Comparison of ENCODE assay signal across 11 cellular contexts in the genomic region with DNA sequence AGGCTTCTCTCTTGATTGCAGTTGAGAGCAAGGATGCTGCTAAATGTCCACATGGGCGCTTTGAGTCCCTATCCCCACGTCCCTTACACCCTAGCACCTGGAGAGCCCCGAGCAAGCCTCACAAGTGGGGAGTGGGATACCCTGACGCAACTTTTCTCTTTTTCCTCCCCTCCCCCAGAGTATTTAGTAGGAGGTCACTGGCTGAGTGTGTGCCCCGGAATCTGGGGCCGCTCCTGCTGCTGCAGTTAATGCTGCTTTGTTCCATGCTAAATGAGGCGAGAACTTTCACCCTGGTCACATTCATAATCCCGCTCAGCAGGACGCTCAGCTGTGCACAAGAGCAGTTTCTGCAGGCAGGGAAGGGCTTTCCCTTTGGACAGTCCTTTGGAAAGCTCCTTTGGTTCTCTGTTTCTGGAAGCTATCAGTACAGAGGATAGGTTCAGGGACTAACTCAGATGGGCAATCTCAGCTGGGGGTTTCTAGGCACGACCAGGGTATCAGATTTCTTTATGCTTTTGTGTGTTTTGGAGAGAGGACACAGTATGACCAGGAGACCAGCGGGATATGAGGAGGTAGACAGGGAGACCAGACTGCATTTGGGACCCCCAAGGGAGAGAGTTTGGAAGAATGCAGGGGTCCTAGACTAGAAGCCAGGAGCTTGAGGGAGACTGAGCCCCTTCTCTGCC.
DNase-seq lines count a peak whose midpoint lies in the region; TF ChIP-seq lines count a peak whose summit lies in the region.
"Had no signal": no experiment of that assay in that cellular context is flagged by ENCODE, and none has a peak within 500 bp of the region (broad histone marks: within the 10 kb centered on the region; RNA-seq: fewer than 3 reads in every experiment).

No MANE protein-coding gene starts in this region.

- TF ChIP-seq EP300 in stomach (IDR thresholded peaks at IDR 0.05) = no peak

- no peaks in the 10 kb centered on the region for H3K27me3 Mint-ChIP-seq in nephron progenitor cell (ENCODE audit: low read depth, poor library complexity)

- no peak for TF ChIP-seq POLR2A in stomach (IDR thresholded peaks at IDR 0.05)

- no peaks in the 10 kb centered on the region for H3K27me3 ChIP-seq in stomach

- 66 to 72% (median 70%) methylated on average over 10 to 11 of the region's 11 CpGs for WGBS in stomach, 5 donors

- no peak overlapping the region for H3K27ac ChIP-seq in stomach

- peaks cover 5% of the 10 kb centered on the region for H3K9me3 Mint-ChIP-seq in nephron progenitor cell

- H3K36me3 Mint-ChIP-seq in nephron progenitor cell (ENCODE audit: low read depth) = no peaks in the 10 kb centered on the region

- H3K9me3 ChIP-seq in ES-I3 (ENCODE audit: control insufficient read depth, insufficient read depth, low read length) (no peaks in the 10 kb centered on the region), stomach (no peaks in the 10 kb centered on the region)

- H3K4me3 Mint-ChIP-seq in nephron progenitor cell = no peak overlapping the region

- peaks cover 54% of the 10 kb centered on the region for H3K4me1 ChIP-seq in ES-I3 (ENCODE audit: insufficient read depth, low read length)
- H3K4me1 ChIP-seq in stomach = peaks cover 0 to 33% (median 16%) of the 10 kb centered on the region in 4 donors

- intact Hi-C loops in stomach (cut with DNase I; ENCODE audit: low total_unique reads) = no loop called here

- peak overlapping the region; percentile 10; the same call in 1 of the 2 replicates for H3K9ac ChIP-seq in ES-I3 (ENCODE audit: low read depth, low read length)

- H3K27ac Mint-ChIP-seq in nephron progenitor cell = no peak overlapping the region

- no peak overlapping the region for H3K4me3 ChIP-seq in astrocyte of the spinal cord (ENCODE audit: low read depth, low read length)
- H3K4me3 ChIP-seq in stomach = no peak overlapping the region

- H3K4me1 Mint-ChIP-seq in nephron progenitor cell = peaks cover 32% of the 10 kb centered on the region

- in situ Hi-C loops in astrocyte of the spinal cord (cut with HindIII; ENCODE audit: low sequenced_read_pairs) = no loop called here

- H3K36me3 ChIP-seq in ES-I3 (ENCODE audit: insufficient read depth, low read length) (no peaks in the 10 kb centered on the region), stomach (no peaks in the 10 kb centered on the region)

- DNase-seq in NCI-H2107 (lab: John Stamatoyannopoulos, UW) (peak; percentile 52), astrocyte of the spinal cord (ENCODE audit: low read depth, low spot score) (peak; percentile 55), nephron progenitor cell (peak; percentile 35), RKO (ENCODE audit: low spot score) (no peak), dedifferentiated amniotic fluid mesenchymal stem cell (ENCODE audit: extremely low spot score) (no peak), activated T-cell treated with anti-CD3 and anti-CD28 coated beads for 4 hours (no peak), stomach (no peak)
- DNase-seq: AML-193; SHP77; stimulated activated CD8-positive, alpha-beta memory T cell treated with anti-CD3 and anti-CD28 coated beads, Interleukin-4, amount 100 ng/mL, for 48 hours had no signal

- TF ChIP-seq CTCF in astrocyte of the spinal cord (IDR thresholded peaks at IDR 0.05; ENCODE audit: low read depth, low read length) = no peak
- TF ChIP-seq CTCF in nephron progenitor cell (IDR thresholded peaks at IDR 0.05) = no peak
- TF ChIP-seq CTCF in stomach (IDR thresholded peaks at IDR 0.05) = no peak

Comparison
In these comparisons a context has a peak if more than half of its experiments do, and no peak if none do; other contexts are left out.
1. DNase-seq: peak in NCI-H2107 (single experiment), astrocyte of the spinal cord (single experiment) and nephron progenitor cell (single experiment); none in RKO (single experiment), dedifferentiated amniotic fluid mesenchymal stem cell (single experiment), activated T-cell treated with anti-CD3 and anti-CD28 coated beads for 4 hours (single experiment) and stomach (single experiment).